1 cellular context compared by ENCODE assay signal in the genomic region with DNA sequence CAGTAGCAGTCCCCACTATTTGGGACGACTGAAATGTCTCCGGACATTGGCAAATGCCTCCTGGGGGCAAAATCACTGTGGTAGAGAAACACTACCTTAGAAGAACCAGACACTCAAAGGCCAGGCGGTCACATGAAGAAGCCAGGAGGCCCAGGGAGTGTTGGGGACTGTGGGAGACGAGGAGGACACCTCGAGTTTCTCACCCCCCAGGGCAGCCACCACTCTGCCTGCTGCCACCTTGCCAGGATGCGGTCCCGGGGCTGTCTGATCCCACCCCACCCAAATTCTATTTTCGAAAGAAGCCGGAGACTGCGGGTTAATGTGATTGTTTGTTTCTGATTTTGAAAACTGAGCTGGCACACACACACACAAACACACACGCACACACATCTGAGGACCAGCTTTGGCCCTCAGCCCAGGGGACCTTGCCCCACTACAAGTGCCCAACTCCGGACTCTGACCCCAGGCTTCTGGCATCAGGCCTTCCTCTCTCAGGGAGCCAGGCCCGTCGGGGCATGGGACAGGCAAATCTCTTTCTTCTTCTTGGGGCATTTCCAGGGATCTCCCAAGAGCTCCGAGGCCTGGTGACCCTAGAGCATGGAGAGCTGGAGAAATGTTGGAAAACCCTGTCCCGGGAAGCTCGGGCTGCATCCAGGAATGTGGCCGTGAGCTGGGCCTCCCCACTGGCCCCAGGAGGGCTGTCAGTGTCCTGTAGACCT.
TF ChIP-seq lines count a peak whose summit lies in the region.

No MANE protein-coding gene starts in this region.

TF ChIP-seq in H1, 55 proteins besides CTCF, POLR2A, EP300 and RAD21 (continued from another document):
- TF ChIP-seq SIX5 (IDR thresholded peaks at IDR 0.05; ENCODE audit: low read depth, low read length) = no peak
- no peak for TF ChIP-seq GTF2F1 (IDR thresholded peaks at IDR 0.05; ENCODE audit: borderline replicate concordance, low read depth, low read length)
- TF ChIP-seq ZNF274 (IDR thresholded peaks at IDR 0.05; ENCODE audit: borderline replicate concordance, extremely low read depth, low read length) = no peak
- no peak for TF ChIP-seq YY1 (IDR thresholded peaks at IDR 0.05; ENCODE audit: low read depth, low read length)
- TF ChIP-seq CBX8 (IDR thresholded peaks at IDR 0.05; ENCODE audit: borderline replicate concordance, low read depth, low read length) = no peak
- TF ChIP-seq RBBP5 (IDR thresholded peaks at IDR 0.05; ENCODE audit: borderline replicate concordance, low read depth, low read length) = no peak
- no peak for TF ChIP-seq RFX5 (IDR thresholded peaks at IDR 0.05; ENCODE audit: borderline replicate concordance, low read depth, low read length)
TF ChIP-seq in H1: peak in this region for 0.
